Comparison of ENCODE assay signal across 1 cellular context in the genomic region with DNA sequence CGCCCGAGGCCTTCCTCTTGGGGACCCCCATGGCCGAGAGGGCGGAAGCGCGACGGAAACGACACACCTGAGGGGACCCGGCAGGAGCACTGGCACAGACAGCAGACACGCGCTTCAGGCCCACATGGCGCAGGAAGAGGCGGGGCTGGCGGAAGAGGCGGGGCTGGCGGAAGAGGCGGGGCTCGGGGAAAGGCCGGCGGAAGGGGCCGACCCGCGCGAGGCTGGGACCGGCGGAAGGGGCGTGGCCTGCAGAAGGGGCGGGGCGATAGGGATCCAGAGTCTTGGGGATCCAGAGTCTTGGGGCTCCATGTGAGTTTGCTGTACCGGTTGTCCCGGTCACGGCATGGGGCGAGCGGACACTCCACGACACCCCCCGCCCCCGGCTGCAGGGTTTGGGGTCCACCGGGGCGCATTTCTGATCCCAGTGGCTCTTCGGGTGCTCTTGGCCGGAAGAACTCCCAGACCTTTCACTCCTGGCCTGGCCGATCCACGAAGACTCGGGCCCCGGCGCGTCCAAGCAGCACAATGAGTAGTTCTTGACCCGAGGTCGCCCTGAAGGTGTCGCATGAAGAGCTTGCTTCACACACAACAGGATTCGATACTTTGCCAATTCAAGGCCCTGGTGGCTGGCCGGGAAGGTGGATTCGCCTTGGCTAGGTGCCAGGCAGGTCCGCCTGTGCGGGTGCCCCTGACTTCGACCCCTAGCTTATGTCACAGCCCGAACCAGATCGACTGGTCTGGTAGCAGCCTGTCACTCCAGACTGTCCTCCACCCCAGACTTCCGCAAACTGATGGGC.
A peak's percentile ranks its signal among the peaks of the same experiment; 100 is the strongest.
TF ChIP-seq lines count a peak whose summit lies in the region.

A gene with protein sequence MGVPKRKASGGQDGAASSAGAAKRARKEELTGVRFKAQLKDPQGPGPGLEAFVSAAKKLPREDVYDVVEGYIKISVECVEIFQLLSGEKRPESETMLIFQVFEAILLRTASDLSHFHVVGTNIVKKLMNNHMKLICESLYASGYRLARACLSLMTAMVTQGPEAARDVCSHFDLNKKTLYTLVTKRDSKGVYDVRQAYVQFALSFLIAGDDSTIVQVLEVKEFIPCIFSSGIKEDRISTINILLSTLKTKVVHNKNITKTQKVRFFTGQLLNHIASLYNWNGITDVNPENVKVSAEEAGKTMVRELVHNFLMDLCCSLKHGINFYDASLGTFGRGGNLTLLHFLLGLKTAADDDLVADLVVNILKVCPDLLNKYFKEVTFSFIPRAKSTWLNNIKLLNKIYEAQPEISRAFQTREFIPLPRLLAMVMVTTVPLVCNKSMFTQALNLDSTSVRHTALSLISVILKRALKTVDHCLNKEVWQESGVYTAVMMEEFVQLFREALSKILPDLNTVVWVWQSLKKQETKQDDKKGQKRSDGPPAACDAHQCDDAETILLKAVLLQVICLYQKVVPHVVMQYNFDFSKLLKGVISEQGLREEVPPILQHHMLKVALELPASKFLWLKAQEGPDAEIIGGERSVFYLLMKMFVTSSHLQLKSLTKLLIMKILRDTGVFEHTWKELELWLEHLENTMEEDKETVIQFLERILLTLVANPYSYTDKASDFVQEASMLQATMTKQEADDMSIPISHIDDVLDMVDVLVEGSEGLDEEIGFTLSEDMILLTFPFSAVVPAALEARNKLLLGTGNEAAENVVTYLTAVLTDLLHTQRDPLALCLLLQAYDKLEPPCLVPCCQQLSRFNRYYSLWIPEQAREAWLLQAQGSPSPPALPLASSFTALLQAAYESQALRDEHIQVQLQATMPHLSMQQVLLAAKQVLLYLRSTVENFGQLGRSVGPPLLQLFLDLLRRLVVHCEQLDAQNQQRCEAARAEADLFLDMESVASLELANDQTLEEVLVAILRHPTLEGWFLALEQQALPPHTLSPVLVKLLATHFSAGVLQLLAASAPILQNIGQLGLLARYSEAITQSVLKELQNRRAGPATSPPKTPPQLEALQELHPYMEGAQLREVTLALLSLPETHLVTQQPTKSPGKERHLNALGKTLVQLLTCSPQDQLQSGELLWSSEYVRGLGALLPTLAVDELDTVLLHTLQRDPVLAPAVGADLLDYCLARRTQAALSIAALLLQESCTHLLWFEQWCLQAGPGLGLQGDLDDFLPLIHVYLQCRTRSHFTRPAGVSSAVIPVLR (N-terminal part only) (minus strand): TSS at position 133 of the 797 bp plus-strand sequence. CDS start 102 bp downstream, at position 31.

TF ChIP-seq in HEK293, 187 proteins besides CTCF, POLR2A, EP300 and RAD21 (continued from another document and continues in another):
- TF ChIP-seq, protein P1, sequence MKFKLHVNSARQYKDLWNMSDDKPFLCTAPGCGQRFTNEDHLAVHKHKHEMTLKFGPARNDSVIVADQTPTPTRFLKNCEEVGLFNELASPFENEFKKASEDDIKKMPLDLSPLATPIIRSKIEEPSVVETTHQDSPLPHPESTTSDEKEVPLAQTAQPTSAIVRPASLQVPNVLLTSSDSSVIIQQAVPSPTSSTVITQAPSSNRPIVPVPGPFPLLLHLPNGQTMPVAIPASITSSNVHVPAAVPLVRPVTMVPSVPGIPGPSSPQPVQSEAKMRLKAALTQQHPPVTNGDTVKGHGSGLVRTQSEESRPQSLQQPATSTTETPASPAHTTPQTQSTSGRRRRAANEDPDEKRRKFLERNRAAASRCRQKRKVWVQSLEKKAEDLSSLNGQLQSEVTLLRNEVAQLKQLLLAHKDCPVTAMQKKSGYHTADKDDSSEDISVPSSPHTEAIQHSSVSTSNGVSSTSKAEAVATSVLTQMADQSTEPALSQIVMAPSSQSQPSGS (tag by site-specific recombination; IDR thresholded peaks at IDR 0.05; ENCODE audit: low read depth) = no peak
- no peak for TF ChIP-seq KLF7 (tag by site-specific recombination; IDR thresholded peaks at IDR 0.05; ENCODE audit: borderline replicate concordance)
- 0 out of 2 replicates have a peak, but pooled peaks have one; percentile 7 for TF ChIP-seq ZNF10 (tag by site-specific recombination; IDR thresholded peaks at IDR 0.05)
- TF ChIP-seq, protein P2, sequence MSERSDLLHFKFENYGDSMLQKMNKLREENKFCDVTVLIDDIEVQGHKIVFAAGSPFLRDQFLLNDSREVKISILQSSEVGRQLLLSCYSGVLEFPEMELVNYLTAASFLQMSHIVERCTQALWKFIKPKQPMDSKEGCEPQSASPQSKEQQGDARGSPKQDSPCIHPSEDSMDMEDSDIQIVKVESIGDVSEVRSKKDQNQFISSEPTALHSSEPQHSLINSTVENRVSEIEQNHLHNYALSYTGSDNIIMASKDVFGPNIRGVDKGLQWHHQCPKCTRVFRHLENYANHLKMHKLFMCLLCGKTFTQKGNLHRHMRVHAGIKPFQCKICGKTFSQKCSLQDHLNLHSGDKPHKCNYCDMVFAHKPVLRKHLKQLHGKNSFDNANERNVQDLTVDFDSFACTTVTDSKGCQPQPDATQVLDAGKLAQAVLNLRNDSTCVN (tag by site-specific recombination; optimal IDR thresholded peaks at IDR 0.05) = peak; percentile 82
- no peak for TF ChIP-seq ZBTB7A (tag by site-specific recombination; IDR thresholded peaks at IDR 0.05; ENCODE audit: low read depth)
- no peak for TF ChIP-seq ZNF394 (tag by site-specific recombination; IDR thresholded peaks at IDR 0.05; ENCODE audit: borderline replicate concordance)
- 0 out of 2 replicates have a peak, but pooled peaks have one; percentile 40 for TF ChIP-seq ZFP69B (tag by site-specific recombination; IDR thresholded peaks at IDR 0.05)
- TF ChIP-seq, protein P3, sequence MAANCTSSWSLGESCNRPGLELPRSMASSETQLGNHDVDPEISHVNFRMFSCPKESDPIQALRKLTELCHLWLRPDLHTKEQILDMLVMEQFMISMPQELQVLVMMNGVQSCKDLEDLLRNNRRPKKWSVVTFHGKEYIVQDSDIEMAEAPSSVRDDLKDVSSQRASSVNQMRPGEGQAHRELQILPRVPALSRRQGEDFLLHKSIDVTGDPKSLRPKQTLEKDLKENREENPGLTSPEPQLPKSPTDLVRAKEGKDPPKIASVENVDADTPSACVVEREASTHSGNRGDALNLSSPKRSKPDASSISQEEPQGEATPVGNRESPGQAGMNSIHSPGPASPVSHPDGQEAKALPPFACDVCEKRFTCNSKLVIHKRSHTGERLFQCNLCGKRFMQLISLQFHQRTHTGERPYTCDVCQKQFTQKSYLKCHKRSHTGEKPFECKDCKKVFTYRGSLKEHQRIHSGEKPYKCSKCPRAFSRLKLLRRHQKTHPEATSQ (tag by site-specific recombination; IDR thresholded peaks at IDR 0.05) = 0 out of 2 replicates have a peak, but pooled peaks have one; percentile 34
- no peak for TF ChIP-seq ZNF157 (tag by site-specific recombination; IDR thresholded peaks at IDR 0.05)
- TF ChIP-seq ZNF335 (tag by site-specific recombination; conservative IDR thresholded peaks at IDR 0.05) = peak; percentile 99
- TF ChIP-seq ZNF623 (tag by site-specific recombination; IDR thresholded peaks at IDR 0.05) = no peak
- TF ChIP-seq SCRT2 (tag by site-specific recombination; IDR thresholded peaks at IDR 0.05) = no peak; the same call in 1 of the 2 replicates
- TF ChIP-seq ZNF391 (tag by site-specific recombination; IDR thresholded peaks at IDR 0.05; ENCODE audit: borderline replicate concordance, low read depth) = no peak
- no peak for TF ChIP-seq ZFHX2 (tag by site-specific recombination; conservative IDR thresholded peaks at IDR 0.05)
- TF ChIP-seq, protein P4, sequence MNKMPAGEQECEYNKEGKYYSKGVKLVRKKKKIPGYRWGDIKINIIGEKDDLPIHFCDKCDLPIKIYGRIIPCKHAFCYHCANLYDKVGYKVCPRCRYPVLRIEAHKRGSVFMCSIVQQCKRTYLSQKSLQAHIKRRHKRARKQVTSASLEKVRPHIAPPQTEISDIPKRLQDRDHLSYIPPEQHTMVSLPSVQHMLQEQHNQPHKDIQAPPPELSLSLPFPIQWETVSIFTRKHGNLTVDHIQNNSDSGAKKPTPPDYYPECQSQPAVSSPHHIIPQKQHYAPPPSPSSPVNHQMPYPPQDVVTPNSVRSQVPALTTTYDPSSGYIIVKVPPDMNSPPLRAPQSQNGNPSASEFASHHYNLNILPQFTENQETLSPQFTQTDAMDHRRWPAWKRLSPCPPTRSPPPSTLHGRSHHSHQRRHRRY (tag by site-specific recombination; IDR thresholded peaks at IDR 0.05) = no peak
- no peak for TF ChIP-seq BCL11B (tag by site-specific recombination; IDR thresholded peaks at IDR 0.05; ENCODE audit: low read depth)
- TF ChIP-seq ZNF624 (tag by site-specific recombination; IDR thresholded peaks at IDR 0.05) = no peak
- TF ChIP-seq, protein P5, sequence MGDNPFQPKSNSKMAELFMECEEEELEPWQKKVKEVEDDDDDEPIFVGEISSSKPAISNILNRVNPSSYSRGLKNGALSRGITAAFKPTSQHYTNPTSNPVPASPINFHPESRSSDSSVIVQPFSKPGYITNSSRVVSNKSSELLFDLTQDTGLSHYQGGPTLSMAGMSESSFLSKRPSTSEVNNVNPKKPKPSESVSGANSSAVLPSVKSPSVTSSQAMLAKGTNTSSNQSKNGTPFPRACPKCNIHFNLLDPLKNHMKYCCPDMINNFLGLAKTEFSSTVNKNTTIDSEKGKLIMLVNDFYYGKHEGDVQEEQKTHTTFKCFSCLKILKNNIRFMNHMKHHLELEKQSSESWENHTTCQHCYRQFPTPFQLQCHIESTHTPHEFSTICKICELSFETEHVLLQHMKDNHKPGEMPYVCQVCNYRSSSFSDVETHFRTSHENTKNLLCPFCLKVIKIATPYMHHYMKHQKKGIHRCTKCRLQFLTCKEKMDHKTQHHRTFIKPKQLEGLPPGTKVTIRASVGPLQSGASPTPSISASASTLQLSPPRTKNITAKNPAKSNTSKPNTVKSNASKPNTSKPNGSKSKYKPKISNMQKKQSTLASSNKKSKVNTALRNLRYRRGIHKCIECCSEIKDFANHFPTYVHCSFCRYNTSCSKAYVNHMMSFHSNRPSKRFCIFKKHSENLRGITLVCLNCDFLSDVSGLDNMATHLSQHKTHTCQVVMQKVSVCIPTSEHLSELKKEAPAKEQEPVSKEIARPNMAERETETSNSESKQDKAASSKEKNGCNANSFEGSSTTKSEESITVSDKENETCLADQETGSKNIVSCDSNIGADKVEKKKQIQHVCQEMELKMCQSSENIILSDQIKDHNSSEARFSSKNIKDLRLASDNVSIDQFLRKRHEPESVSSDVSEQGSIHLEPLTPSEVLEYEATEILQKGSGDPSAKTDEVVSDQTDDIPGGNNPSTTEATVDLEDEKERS (tag by site-specific recombination; IDR thresholded peaks at IDR 0.05) = no peak
- TF ChIP-seq ZNF112 (tag by site-specific recombination; IDR thresholded peaks at IDR 0.05) = no peak
- TF ChIP-seq ZNF24 (tag by site-specific recombination; IDR thresholded peaks at IDR 0.05) = no peak
- TF ChIP-seq, protein P6, sequence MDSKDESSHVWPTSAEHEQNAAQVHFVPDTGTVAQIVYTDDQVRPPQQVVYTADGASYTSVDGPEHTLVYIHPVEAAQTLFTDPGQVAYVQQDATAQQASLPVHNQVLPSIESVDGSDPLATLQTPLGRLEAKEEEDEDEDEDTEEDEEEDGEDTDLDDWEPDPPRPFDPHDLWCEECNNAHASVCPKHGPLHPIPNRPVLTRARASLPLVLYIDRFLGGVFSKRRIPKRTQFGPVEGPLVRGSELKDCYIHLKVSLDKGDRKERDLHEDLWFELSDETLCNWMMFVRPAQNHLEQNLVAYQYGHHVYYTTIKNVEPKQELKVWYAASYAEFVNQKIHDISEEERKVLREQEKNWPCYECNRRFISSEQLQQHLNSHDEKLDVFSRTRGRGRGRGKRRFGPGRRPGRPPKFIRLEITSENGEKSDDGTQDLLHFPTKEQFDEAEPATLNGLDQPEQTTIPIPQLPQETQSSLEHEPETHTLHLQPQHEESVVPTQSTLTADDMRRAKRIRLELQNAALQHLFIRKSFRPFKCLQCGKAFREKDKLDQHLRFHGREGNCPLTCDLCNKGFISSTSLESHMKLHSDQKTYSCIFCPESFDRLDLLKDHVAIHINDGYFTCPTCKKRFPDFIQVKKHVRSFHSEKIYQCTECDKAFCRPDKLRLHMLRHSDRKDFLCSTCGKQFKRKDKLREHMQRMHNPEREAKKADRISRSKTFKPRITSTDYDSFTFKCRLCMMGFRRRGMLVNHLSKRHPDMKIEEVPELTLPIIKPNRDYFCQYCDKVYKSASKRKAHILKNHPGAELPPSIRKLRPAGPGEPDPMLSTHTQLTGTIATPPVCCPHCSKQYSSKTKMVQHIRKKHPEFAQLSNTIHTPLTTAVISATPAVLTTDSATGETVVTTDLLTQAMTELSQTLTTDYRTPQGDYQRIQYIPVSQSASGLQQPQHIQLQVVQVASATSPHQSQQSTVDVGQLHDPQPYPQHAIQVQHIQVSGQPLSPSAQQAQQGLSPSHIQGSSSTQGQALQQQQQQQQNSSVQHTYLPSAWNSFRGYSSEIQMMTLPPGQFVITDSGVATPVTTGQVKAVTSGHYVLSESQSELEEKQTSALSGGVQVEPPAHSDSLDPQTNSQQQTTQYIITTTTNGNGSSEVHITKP (tag by site-specific recombination; IDR thresholded peaks at IDR 0.05) = peak; percentile 96
- TF ChIP-seq, protein P7, sequence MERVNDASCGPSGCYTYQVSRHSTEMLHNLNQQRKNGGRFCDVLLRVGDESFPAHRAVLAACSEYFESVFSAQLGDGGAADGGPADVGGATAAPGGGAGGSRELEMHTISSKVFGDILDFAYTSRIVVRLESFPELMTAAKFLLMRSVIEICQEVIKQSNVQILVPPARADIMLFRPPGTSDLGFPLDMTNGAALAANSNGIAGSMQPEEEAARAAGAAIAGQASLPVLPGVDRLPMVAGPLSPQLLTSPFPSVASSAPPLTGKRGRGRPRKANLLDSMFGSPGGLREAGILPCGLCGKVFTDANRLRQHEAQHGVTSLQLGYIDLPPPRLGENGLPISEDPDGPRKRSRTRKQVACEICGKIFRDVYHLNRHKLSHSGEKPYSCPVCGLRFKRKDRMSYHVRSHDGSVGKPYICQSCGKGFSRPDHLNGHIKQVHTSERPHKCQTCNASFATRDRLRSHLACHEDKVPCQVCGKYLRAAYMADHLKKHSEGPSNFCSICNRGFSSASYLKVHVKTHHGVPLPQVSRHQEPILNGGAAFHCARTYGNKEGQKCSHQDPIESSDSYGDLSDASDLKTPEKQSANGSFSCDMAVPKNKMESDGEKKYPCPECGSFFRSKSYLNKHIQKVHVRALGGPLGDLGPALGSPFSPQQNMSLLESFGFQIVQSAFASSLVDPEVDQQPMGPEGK (tag by site-specific recombination; IDR thresholded peaks at IDR 0.05) = peak; percentile 55; the same call in 1 of the 2 replicates
- TF ChIP-seq WT1 (tag by site-specific recombination; IDR thresholded peaks at IDR 0.05) = peak; percentile 15; the same call in 1 of the 2 replicates
- TF ChIP-seq IKZF3 (tag by site-specific recombination; IDR thresholded peaks at IDR 0.05) = no peak
- TF ChIP-seq ZBTB17 (tag by site-specific recombination; IDR thresholded peaks at IDR 0.05) = peak; percentile 99
- TF ChIP-seq ZXDB (tag by site-specific recombination; IDR thresholded peaks at IDR 0.05) = peak; percentile 59; the same call in 1 of the 2 replicates
- no peak for TF ChIP-seq GFI1B (tag by site-specific recombination; IDR thresholded peaks at IDR 0.05)
- no peak for TF ChIP-seq ZNF16 (tag by site-specific recombination; IDR thresholded peaks at IDR 0.05; ENCODE audit: low read depth)
